1 cellular context compared by ENCODE assay signal in the genomic region with DNA sequence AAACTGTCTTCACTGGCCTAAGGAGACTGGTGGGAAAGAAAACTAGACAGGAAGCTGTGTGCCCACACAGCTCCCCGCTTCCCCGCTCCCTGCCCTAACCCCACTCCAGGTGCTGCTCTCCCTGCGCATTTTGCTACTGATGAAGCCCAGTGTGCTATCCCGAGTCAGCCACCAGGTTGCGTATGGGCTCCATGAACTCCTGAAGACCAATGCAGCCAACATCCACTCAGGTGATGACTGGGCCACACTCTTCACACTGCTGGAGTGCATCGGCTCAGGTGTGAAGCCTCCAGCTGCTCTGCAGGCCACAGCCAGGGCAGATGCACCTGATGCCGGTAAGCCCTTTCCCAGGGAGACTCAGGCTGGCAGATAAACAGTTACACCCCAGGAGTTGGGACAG.
TF ChIP-seq lines count a peak whose summit lies in the region.

No MANE protein-coding gene starts in this region.

TF ChIP-seq in HepG2, 621 proteins besides CTCF, POLR2A, EP300 and RAD21:
- TF ChIP-seq STAG1 (CRISPR knock-in tag; IDR thresholded peaks at IDR 0.05) (peak; percentile 30; the same call in 1 of the 2 replicates), RFX1 (IDR thresholded peaks at IDR 0.05) (no peak), FLYWCH1 (CRISPR knock-in tag; IDR thresholded peaks at IDR 0.05) (no peak)
- TF ChIP-seq, protein P1, sequence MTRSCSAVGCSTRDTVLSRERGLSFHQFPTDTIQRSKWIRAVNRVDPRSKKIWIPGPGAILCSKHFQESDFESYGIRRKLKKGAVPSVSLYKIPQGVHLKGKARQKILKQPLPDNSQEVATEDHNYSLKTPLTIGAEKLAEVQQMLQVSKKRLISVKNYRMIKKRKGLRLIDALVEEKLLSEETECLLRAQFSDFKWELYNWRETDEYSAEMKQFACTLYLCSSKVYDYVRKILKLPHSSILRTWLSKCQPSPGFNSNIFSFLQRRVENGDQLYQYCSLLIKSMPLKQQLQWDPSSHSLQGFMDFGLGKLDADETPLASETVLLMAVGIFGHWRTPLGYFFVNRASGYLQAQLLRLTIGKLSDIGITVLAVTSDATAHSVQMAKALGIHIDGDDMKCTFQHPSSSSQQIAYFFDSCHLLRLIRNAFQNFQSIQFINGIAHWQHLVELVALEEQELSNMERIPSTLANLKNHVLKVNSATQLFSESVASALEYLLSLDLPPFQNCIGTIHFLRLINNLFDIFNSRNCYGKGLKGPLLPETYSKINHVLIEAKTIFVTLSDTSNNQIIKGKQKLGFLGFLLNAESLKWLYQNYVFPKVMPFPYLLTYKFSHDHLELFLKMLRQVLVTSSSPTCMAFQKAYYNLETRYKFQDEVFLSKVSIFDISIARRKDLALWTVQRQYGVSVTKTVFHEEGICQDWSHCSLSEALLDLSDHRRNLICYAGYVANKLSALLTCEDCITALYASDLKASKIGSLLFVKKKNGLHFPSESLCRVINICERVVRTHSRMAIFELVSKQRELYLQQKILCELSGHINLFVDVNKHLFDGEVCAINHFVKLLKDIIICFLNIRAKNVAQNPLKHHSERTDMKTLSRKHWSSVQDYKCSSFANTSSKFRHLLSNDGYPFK (CRISPR knock-in tag; IDR thresholded peaks at IDR 0.05; ENCODE audit: borderline replicate concordance): no peak
- TF ChIP-seq, protein P2, sequence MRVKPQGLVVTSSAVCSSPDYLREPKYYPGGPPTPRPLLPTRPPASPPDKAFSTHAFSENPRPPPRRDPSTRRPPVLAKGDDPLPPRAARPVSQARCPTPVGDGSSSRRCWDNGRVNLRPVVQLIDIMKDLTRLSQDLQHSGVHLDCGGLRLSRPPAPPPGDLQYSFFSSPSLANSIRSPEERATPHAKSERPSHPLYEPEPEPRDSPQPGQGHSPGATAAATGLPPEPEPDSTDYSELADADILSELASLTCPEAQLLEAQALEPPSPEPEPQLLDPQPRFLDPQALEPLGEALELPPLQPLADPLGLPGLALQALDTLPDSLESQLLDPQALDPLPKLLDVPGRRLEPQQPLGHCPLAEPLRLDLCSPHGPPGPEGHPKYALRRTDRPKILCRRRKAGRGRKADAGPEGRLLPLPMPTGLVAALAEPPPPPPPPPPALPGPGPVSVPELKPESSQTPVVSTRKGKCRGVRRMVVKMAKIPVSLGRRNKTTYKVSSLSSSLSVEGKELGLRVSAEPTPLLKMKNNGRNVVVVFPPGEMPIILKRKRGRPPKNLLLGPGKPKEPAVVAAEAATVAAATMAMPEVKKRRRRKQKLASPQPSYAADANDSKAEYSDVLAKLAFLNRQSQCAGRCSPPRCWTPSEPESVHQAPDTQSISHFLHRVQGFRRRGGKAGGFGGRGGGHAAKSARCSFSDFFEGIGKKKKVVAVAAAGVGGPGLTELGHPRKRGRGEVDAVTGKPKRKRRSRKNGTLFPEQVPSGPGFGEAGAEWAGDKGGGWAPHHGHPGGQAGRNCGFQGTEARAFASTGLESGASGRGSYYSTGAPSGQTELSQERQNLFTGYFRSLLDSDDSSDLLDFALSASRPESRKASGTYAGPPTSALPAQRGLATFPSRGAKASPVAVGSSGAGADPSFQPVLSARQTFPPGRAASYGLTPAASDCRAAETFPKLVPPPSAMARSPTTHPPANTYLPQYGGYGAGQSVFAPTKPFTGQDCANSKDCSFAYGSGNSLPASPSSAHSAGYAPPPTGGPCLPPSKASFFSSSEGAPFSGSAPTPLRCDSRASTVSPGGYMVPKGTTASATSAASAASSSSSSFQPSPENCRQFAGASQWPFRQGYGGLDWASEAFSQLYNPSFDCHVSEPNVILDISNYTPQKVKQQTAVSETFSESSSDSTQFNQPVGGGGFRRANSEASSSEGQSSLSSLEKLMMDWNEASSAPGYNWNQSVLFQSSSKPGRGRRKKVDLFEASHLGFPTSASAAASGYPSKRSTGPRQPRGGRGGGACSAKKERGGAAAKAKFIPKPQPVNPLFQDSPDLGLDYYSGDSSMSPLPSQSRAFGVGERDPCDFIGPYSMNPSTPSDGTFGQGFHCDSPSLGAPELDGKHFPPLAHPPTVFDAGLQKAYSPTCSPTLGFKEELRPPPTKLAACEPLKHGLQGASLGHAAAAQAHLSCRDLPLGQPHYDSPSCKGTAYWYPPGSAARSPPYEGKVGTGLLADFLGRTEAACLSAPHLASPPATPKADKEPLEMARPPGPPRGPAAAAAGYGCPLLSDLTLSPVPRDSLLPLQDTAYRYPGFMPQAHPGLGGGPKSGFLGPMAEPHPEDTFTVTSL (CRISPR knock-in tag; IDR thresholded peaks at IDR 0.05; ENCODE audit: borderline replicate concordance): no peak
